Comparison of ENCODE assay signal across 26 cellular contexts in the genomic region with DNA sequence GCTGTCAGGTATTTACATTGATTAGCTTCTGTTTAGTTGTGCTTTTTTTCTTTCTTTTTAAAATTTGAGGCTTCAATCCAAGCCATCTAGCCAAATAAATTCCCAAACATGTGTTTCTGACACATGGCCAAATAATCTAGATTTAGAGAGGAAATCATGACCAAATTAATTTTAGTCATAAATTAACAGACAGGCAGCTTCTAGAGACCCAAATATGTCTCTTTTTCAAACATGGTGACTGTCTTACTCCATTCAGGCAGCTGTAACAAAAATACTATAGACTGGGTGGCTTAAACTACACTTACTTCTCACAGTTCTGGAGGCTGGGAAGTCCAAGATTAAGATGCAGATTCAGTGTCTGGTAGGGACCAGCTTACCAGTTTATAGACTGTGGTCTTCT.
"Had no signal": no experiment of that assay in that cellular context is flagged by ENCODE, and none has a peak within 500 bp of the region (broad histone marks: within the 10 kb centered on the region; RNA-seq: fewer than 3 reads in every experiment).

No MANE protein-coding gene starts in this region.

- H3K9me3 Mint-ChIP-seq: stimulated activated naive B cell treated with anti-CD40 and anti-IgM and Interleukin-4, amounts not matched to agents 10 μg/mL and 1 μg/mL and 100 μg/mL, for 72 hours had no signal

- H2AFZ ChIP-seq: parathyroid adenoma had no signal

- H3K4me1 ChIP-seq: right lobe of liver had no signal

- H3K79me2 ChIP-seq: parathyroid adenoma had no signal

- H3K9me3 ChIP-seq: lower lobe of right lung, neutrophil, psoas muscle, right lobe of liver, stomach, thoracic aorta, tibial artery, upper lobe of right lung had no signal

- H3K27ac Mint-ChIP-seq: naive thymus-derived CD8-positive, alpha-beta T cell; nephron; stimulated activated naive B cell treated with anti-CD40 and anti-IgM and Interleukin-4, amounts not matched to agents 10 μg/mL and 1 μg/mL and 100 μg/mL, for 72 hours had no signal

- ATAC-seq: left cardiac atrium; left lobe of liver; lower lobe of right lung; naive thymus-derived CD8-positive, alpha-beta T cell; psoas muscle; right lobe of liver; stimulated activated naive B cell treated with anti-CD40 and anti-IgM and Interleukin-4, amounts not matched to agents 10 μg/mL and 1 μg/mL and 100 μg/mL, for 72 hours; stimulated activated naive CD8-positive, alpha-beta T cell treated with anti-CD3 and anti-CD28 coated beads, Interleukin-15, Interleukin-2, amounts not matched to agents 100 U/mL and 50 U/mL, for 24 hours; upper lobe of right lung had no signal

- H3K4me1 Mint-ChIP-seq: neural crest cell had no signal

- H3K27me3 Mint-ChIP-seq: naive thymus-derived CD8-positive, alpha-beta T cell had no signal

- H3K4me3 Mint-ChIP-seq: naive thymus-derived CD8-positive, alpha-beta T cell; nephron; neural crest cell; stimulated activated naive B cell treated with anti-CD40 and anti-IgM and Interleukin-4, amounts not matched to agents 10 μg/mL and 1 μg/mL and 100 μg/mL, for 72 hours had no signal

- H3K27ac ChIP-seq: lower lobe of right lung, neutrophil, parathyroid adenoma, psoas muscle, right lobe of liver, stomach, thoracic aorta, upper lobe of right lung had no signal

- H3K9ac ChIP-seq: parathyroid adenoma had no signal

- DNase-seq: hippocampal formation; kidney glomerular epithelial cell; left cardiac atrium; lower lobe of right lung; mammary epithelial cell; mesenchymal stem cell; naive thymus-derived CD8-positive, alpha-beta T cell; occipital lobe; psoas muscle; right lobe of liver; stimulated activated CD4-positive, alpha-beta T cell treated with anti-CD3 and anti-CD28 coated beads, Interleukin-12 subunit alpha, Interleukin-12 subunit beta, amount 100 ng/mL, for 4 hours; stimulated activated CD4-positive, alpha-beta T cell treated with anti-CD3 and anti-CD28 coated beads, Interleukin-15, amount 100 ng/mL, for 24 hours; stimulated activated CD4-positive, alpha-beta T cell treated with anti-CD3 and anti-CD28 coated beads, Interleukin-2, amount 100 ng/mL, for 24 hours; stimulated activated CD4-positive, alpha-beta T cell treated with anti-CD3 and anti-CD28 coated beads, Interleukin-4, amount 100 ng/mL, for 1 hour; stimulated activated naive B cell treated with anti-CD40 and anti-IgM and Interleukin-4, amounts not matched to agents 10 μg/mL and 1 μg/mL and 100 μg/mL, for 72 hours; stimulated activated naive CD8-positive, alpha-beta T cell treated with anti-CD3 and anti-CD28 coated beads, Interleukin-15, Interleukin-2, amounts not matched to agents 100 U/mL and 50 U/mL, for 24 hours; stomach; tibial artery; trophoblast cell; upper lobe of right lung had no signal

- H3K27me3 ChIP-seq: right lobe of liver, stomach, tibial artery, upper lobe of right lung had no signal
